Comparison of ENCODE assay signal across 8 cellular contexts in genomic region chr9:93118863-93119702, GRCh38. TPM values are rescaled to one million over a fixed set of nuclear protein-coding genes. Genes with fewer than 3 reads are reported as not detected.
A peak's percentile ranks its signal among the peaks of the same experiment; 100 is the strongest.
DNase-seq lines count a peak whose midpoint lies in the region; ATAC-seq, FAIRE-seq and TF ChIP-seq lines count a peak whose summit lies in the region.
"Had no signal": no experiment of that assay in that cellular context is flagged by ENCODE, and none has a peak within 500 bp of the region (broad histone marks: within the 10 kb centered on the region; RNA-seq: fewer than 3 reads in every experiment).

No MANE protein-coding gene starts in this region.

- H3K27me3 ChIP-seq in Karpas-422 (ENCODE audit: low read length) (no peaks in the 10 kb centered on the region), K562 (ENCODE audit: control insufficient read depth in 2 of 2, insufficient read depth in 2 of 2, low read length in 2 of 2) (no peaks in the 10 kb centered on the region), lower lobe of right lung (ENCODE audit: low read depth) (no peaks in the 10 kb centered on the region)

- no peak overlapping the region for H3K4me3 ChIP-seq in Karpas-422 (ENCODE audit: low read length)
- no peak overlapping the region for H3K4me3 ChIP-seq in K562
- no peak overlapping the region for H3K4me3 ChIP-seq in lower lobe of right lung

- ATAC-seq in K562 = no peak
- ATAC-seq in lower lobe of right lung = no peak

- no peaks in the 10 kb centered on the region for H3K79me2 ChIP-seq in Karpas-422 (ENCODE audit: low read length)
- H3K79me2 ChIP-seq in K562 (ENCODE audit: control insufficient read depth, insufficient read depth, low read length) = no peaks in the 10 kb centered on the region

- CTCF ChIA-PET in K562 (lab: Yijun Ruan, JAX; ENCODE audit: low intra/inter-chr PET ratio) = no interaction called here

- TF ChIP-seq RAD21 in K562 (CRISPR knock-in tag; conservative IDR thresholded peaks at IDR 0.05 in 1 of 2, IDR thresholded peaks at IDR 0.05 in 1 of 2) = no peak

- WGBS in K562 (ENCODE audit: insufficient coverage, low coverage, missing lambda C conversion rate) = 80% methylated on average over 12 of the region's 12 CpGs

- no peaks in the 10 kb centered on the region for H3K9me2 ChIP-seq in Karpas-422 (replicated peaks; ENCODE audit: insufficient read depth, low read length)

- TF ChIP-seq CTCF in K562 (IDR thresholded peaks at IDR 0.05 in 2 of 3, conservative IDR thresholded peaks at IDR 0.05 in 1 of 3; ENCODE audit: insufficient read depth in 2 of 3, low read depth in 1 of 3, low read length in 3 of 3) (no peak), lower lobe of right lung (IDR thresholded peaks at IDR 0.05) (no peak)

- H3K27ac ChIP-seq in Karpas-422 (ENCODE audit: low read length) = no peak overlapping the region
- no peak overlapping the region for H3K27ac ChIP-seq in K562 (ENCODE audit: extremely low read depth, low read depth, low read length)
- peak overlapping the region; percentile 68 for H3K27ac ChIP-seq in lower lobe of right lung
- H3K27ac ChIP-seq in substantia nigra (ENCODE audit: low read depth, low read length, poor library complexity, severe bottlenecking) = peak overlapping the region; percentile 52

- H2AFZ ChIP-seq in Karpas-422 (ENCODE audit: low read length) (peak overlapping the region; percentile 48; the same call in 1 of the 2 replicates), K562 (ENCODE audit: low read depth, low read length) (peak overlapping the region; percentile 75; the same call in 1 of the 2 replicates)

- no peak for DNase-seq in Karpas-422
- DNase-seq in K562 (ENCODE audit: extremely low read depth in 1 of 4, low spot score in 3 of 4) = no peak
- peak; percentile 44 for DNase-seq in lower lobe of right lung
- peak in 1 of 49 donors; percentile 68 for DNase-seq in substantia nigra (lab: John Stamatoyannopoulos, UW)
- DNase-seq in NOMO-1 (lab: John Stamatoyannopoulos, UW; ENCODE audit: unreplicated experiment in 2 of 2) = no peak
- no peak for DNase-seq in H4 (ENCODE audit: low spot score)
- DNase-seq in iPS-NIHi11 (ENCODE audit: low spot score) = no peak
- DNase-seq: NCI-H524 had no signal

- in situ Hi-C loops in K562 (cut with MboI) = no loop called here

- no peaks in the 10 kb centered on the region for H3K9me3 ChIP-seq in Karpas-422 (ENCODE audit: low read length)
- H3K9me3 ChIP-seq in K562 (replicated peaks; ENCODE audit: control insufficient read depth, insufficient read depth, low read depth, low read length) = no peaks in the 10 kb centered on the region
- H3K9me3 ChIP-seq in lower lobe of right lung = no peaks in the 10 kb centered on the region

- intact Hi-C loops in K562 (cut with micrococcal nuclease) (no loop called here), lower lobe of right lung (cut with DNase I) (no loop called here)

- FAIRE-seq in K562 (lab: Jason Lieb, UNC) = peak; percentile 59

- TF ChIP-seq POLR2A in K562 (conservative IDR thresholded peaks at IDR 0.05) = no peak

- H3K4me2 ChIP-seq in Karpas-422 (ENCODE audit: low read depth, low read length, poor library complexity, severe bottlenecking) = no peak overlapping the region
- H3K4me2 ChIP-seq in K562 (ENCODE audit: insufficient read depth, low read length) = no peak overlapping the region; the same call in 1 of the 2 replicates

- H3K36me3 ChIP-seq in Karpas-422 (ENCODE audit: insufficient read depth, low read length) (no peaks in the 10 kb centered on the region), K562 (ENCODE audit: control insufficient read depth, insufficient read depth, low read length) (no peaks in the 10 kb centered on the region), lower lobe of right lung (peaks cover 26% of the 10 kb centered on the region)

- H4K20me1 ChIP-seq in Karpas-422 (ENCODE audit: insufficient read depth, low read depth, low read length) (no peaks in the 10 kb centered on the region), K562 (replicated peaks; ENCODE audit: control insufficient read depth, insufficient read depth, low read length) (no peaks in the 10 kb centered on the region)

- H3K9me1 ChIP-seq in K562 (ENCODE audit: control insufficient read depth, insufficient read depth, low read length) = peaks cover 3% of the 10 kb centered on the region

- TF ChIP-seq EP300 in K562 (IDR thresholded peaks at IDR 0.05; ENCODE audit: low read length) = no peak

- peak overlapping the region; percentile 36 for H3K9ac ChIP-seq in Karpas-422 (ENCODE audit: low read length)
- H3K9ac ChIP-seq in K562 (ENCODE audit: insufficient read depth in 1 of 2, low read depth in 2 of 2, low read length in 2 of 2) = peak overlapping the region in 1 of 2 experiments; percentile 59; a peak in 2 of 4 replicates

- peaks cover 14% of the 10 kb centered on the region for H3K4me1 ChIP-seq in Karpas-422 (ENCODE audit: low read length)
- peaks cover 35 to 48% of the 10 kb centered on the region in 2 experiments for H3K4me1 ChIP-seq in K562 (replicated peaks in 1 of 2; ENCODE audit: control insufficient read depth in 2 of 2, insufficient read depth in 2 of 2, low read length in 2 of 2)
- H3K4me1 ChIP-seq in lower lobe of right lung = peaks cover 40% of the 10 kb centered on the region

- no TSS peak for BruUV-seq in K562 (replicated peaks; lab: Mats Ljungman, UMichigan)

- POLR2A ChIA-PET in K562 (lab: Yijun Ruan, JAX) = interaction anchor here (0.6 to 2.0 kb wide), 9 partner anchors 8 to 559 kb away, joined by 3 to 16 read pairs (median 4); partner anchors contain the start of gene NINJ1

TF ChIP-seq in K562, 482 proteins besides CTCF, POLR2A, EP300 and RAD21:
- TF ChIP-seq ZNF124 (CRISPR knock-in tag; IDR thresholded peaks at IDR 0.05) = no peak
- 0 out of 2 replicates have a peak, but pooled peaks have one; percentile 5 for TF ChIP-seq MTA1 (IDR thresholded peaks at IDR 0.05; ENCODE audit: borderline replicate concordance)
TF ChIP-seq in K562: peak in this region for 1.

RNA-seq across cellular contexts. Expression of gene NINJ1, which starts 15.0 kb away (rescaled TPM):
- total RNA-seq in Karpas-422 (2014; rRNA removed; shearing (Covaris generic); ENCODE audit: low replicate concordance) = 10.3 and 10.4 TPM in 2 replicates
- 3.9 and 9.8 TPM in 2 replicates for total RNA-seq in K562 (2011; cell fraction: chromatin; rRNA removed; ENCODE audit: low replicate concordance)
- 5.9 and 7.5 TPM in 2 replicates for total RNA-seq in K562 (2011; cell fraction: nucleolus; rRNA removed)
- 6.2 and 9.3 TPM in 2 replicates for total RNA-seq in K562 (2011; cell fraction: nucleoplasm; rRNA removed)
- total RNA-seq in K562 (2014; rRNA removed) = 8.2 and 14.7 TPM in 2 replicates
- 0.77 and 1.9 TPM in 2 replicates for total RNA-seq in K562 (2014; rRNA removed; fragmentation: Illumina TruSeq; extraction: Trizol)
- 4.8 and 4.9 TPM in 2 replicates for total RNA-seq in K562 (2015; rRNA removed; fragmentation: Illumina TruSeq; extraction: Trizol)
- 8.3 and 8.4 TPM in 2 replicates for total RNA-seq in K562 (2021)
- 3.2 and 5.8 TPM in 2 replicates for polyA plus RNA-seq in K562 (2011; rRNA removed)
- polyA plus RNA-seq in K562 (2011; cell fraction: cytosol; rRNA removed) = 9.7 and 20.4 TPM in 2 replicates
- 4.3 and 6.6 TPM in 2 replicates for polyA plus RNA-seq in K562 (2011; cell fraction: nucleus; rRNA removed)
- 9.7 and 34.7 TPM in 2 replicates for polyA plus RNA-seq in K562 (2012)
- 7.6 and 10.8 TPM in 2 replicates for polyA plus RNA-seq in K562 (2014; fragmentation: Illumina TruSeq; extraction: Trizol)
- polyA plus RNA-seq in K562 (2014; fragmentation: Nextera tagmentation; extraction: Ambion mirVana) = under 1 TPM; 0.13 to 0.94 TPM
- 8.4 and 10.7 TPM in 2 replicates for polyA plus RNA-seq in K562 (2014; rRNA removed)
- polyA minus RNA-seq in K562 (2011; rRNA and poly(A)+ RNA removed) = 1.6 and 2.2 TPM in 2 replicates
- 2.9 and 7.1 TPM in 2 replicates for polyA minus RNA-seq in K562 (2011; cell fraction: cytosol; rRNA and poly(A)+ RNA removed)
- 3.5 and 6.0 TPM in 2 replicates for polyA minus RNA-seq in K562 (2011; cell fraction: nucleus; rRNA and poly(A)+ RNA removed)
- 46.6 TPM for total RNA-seq in lower lobe of right lung
- total RNA-seq in H4 (2014; rRNA removed; shearing (Covaris generic)) = 83.4 and 87.3 TPM in 2 replicates

RNA-seq across cellular contexts. Expression of gene CARD19, which starts 23.1 kb away (rescaled TPM):
- total RNA-seq in Karpas-422 (2014; rRNA removed; shearing (Covaris generic); ENCODE audit: low replicate concordance) = 5.5 and 11.4 TPM in 2 replicates
- total RNA-seq in K562 (2011; cell fraction: chromatin; rRNA removed; ENCODE audit: low replicate concordance) = 5.1 and 21.8 TPM in 2 replicates
- total RNA-seq in K562 (2011; cell fraction: nucleolus; rRNA removed) = 24.3 and 26.3 TPM in 2 replicates
- total RNA-seq in K562 (2011; cell fraction: nucleoplasm; rRNA removed) = 14.4 and 20.2 TPM in 2 replicates
- 34.9 and 35.3 TPM in 2 replicates for total RNA-seq in K562 (2014; rRNA removed)
- 2.7 and 2.9 TPM in 2 replicates for total RNA-seq in K562 (2014; rRNA removed; fragmentation: Illumina TruSeq; extraction: Trizol)
- 13.0 and 14.6 TPM in 2 replicates for total RNA-seq in K562 (2015; rRNA removed; fragmentation: Illumina TruSeq; extraction: Trizol)
- total RNA-seq in K562 (2021) = 18.6 and 23.4 TPM in 2 replicates
- 15.9 and 23.7 TPM in 2 replicates for polyA plus RNA-seq in K562 (2011; rRNA removed)
- polyA plus RNA-seq in K562 (2011; cell fraction: cytosol; rRNA removed) = 40.2 and 99.4 TPM in 2 replicates
- polyA plus RNA-seq in K562 (2011; cell fraction: nucleus; rRNA removed) = 36.2 and 60.4 TPM in 2 replicates
- polyA plus RNA-seq in K562 (2012) = 19.5 and 30.7 TPM in 2 replicates
- polyA plus RNA-seq in K562 (2014; fragmentation: Illumina TruSeq; extraction: Trizol) = 5.3 and 13.8 TPM in 2 replicates
- polyA plus RNA-seq in K562 (2014; fragmentation: Nextera tagmentation; extraction: Ambion mirVana) = 1 to 10 TPM in 1 of 2 experiments, under 1 TPM in 1; 0.90 to 2.1 TPM
- polyA plus RNA-seq in K562 (2014; rRNA removed) = 30.7 and 35.3 TPM in 2 replicates
- 2.4 and 3.3 TPM in 2 replicates for polyA minus RNA-seq in K562 (2011; rRNA and poly(A)+ RNA removed)
- 4.8 and 7.6 TPM in 2 replicates for polyA minus RNA-seq in K562 (2011; cell fraction: cytosol; rRNA and poly(A)+ RNA removed)
- polyA minus RNA-seq in K562 (2011; cell fraction: nucleus; rRNA and poly(A)+ RNA removed) = 7.4 and 8.0 TPM in 2 replicates
- total RNA-seq in lower lobe of right lung = 25.6 TPM
- total RNA-seq in H4 (2014; rRNA removed; shearing (Covaris generic)) = 63.3 and 72.3 TPM in 2 replicates

Comparison
In these comparisons a context has a peak if more than half of its experiments do, and no peak if none do; other contexts are left out.
1. H3K27ac ChIP-seq: peak in lower lobe of right lung (single experiment) and substantia nigra (single experiment); none in Karpas-422 (single experiment) and K562 (single experiment).